In the genomic region with DNA sequence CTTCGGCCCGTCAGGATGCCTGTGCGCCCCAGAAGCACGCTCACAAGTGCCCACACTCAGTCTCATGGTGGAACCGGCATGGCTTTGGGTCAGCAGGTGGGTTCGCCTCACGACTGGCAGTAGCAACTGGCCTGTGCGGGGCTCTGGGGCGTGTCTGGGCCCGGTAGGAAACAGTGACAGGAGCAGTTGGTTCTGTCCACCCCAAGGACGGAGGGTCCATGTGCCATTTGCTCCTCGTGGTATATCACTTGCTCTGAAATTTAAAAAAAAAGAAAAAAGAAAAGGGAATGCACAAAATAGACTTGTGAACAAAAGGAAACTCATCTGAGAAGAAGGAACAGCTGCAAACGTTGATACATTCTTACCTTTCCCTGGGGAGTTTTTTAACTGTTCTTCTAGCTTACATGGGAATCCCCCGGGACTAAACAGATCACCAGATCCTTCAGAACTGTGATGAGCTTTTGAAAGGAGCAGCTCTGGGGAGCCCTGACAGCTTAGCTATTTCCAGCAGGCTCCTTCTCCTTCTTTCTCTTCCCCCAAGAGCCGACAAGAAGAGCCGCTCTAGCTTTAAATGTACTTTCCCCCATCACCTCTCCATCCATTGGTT, we compare ENCODE assay signal across 1 cellular context.
TF ChIP-seq lines count a peak whose summit lies in the region.

No MANE protein-coding gene starts in this region.

TF ChIP-seq in GM12878, 131 proteins besides CTCF, POLR2A, EP300 and RAD21:
- TF ChIP-seq RELB (IDR thresholded peaks at IDR 0.05; ENCODE audit: low read depth) (peak; percentile 59; the same call in 1 of the 2 replicates), TCF12 (IDR thresholded peaks at IDR 0.05; ENCODE audit: low read depth, low read length) (0 out of 2 replicates have a peak, but pooled peaks have one; percentile 13), NFIC (IDR thresholded peaks at IDR 0.05; ENCODE audit: low read depth, low read length) (peak; percentile 49; the same call in 1 of the 2 replicates), IRF4 (IDR thresholded peaks at IDR 0.05; ENCODE audit: low read depth, low read length) (no peak), MEF2B (IDR thresholded peaks at IDR 0.05; ENCODE audit: partially characterized antibody, poor library complexity, severe bottlenecking) (peak; percentile 92)
